8 cellular contexts compared by ENCODE assay signal in the genomic region with DNA sequence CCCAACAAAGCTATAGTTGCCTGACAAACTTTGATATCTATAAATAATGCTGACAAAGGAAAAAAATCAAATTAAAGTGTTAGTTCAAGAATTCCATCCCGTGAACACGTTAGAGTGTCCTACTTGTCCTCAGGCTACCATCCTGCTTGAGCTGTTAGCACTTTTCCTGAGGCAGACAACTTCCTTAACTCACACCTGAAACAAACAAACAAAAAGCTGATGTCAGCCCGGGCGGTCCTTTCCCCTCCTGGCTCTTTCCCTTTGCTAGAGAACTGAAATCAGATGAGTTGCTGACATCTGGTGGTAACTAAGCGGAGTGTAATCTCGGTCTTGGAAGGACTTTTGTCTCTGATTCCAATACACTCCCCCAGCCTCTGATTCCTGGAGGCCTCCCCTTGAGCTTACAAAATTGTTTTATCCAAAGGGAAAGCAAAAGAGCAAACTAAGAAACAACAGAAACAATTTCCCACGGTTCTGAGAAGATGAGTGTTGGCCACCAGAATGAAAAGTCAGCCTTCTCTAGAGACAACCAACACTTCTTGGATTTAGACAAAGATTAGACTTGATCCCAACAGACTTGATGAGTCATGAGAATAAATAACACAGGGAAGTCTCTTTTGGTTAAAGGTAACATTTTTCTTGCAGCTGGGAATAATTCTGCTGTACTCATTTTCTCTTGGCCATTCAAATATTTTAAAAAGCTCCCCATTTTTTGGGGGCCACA.
DNase-seq lines count a peak whose midpoint lies in the region; ATAC-seq, FAIRE-seq and TF ChIP-seq lines count a peak whose summit lies in the region.

No MANE protein-coding gene starts in this region.

- no peaks in the 10 kb centered on the region for H3K79me2 ChIP-seq in astrocyte (ENCODE audit: insufficient read depth, low read length)

- H3K27me3 Mint-ChIP-seq in astrocyte (ENCODE audit: low read depth, unreplicated experiment), result peaks cover 4% of the 10 kb centered on the region

- peaks cover under 1% of the 10 kb centered on the region for H3K9me3 Mint-ChIP-seq in astrocyte (ENCODE audit: unreplicated experiment)

- no peaks in the 10 kb centered on the region for H3K36me3 Mint-ChIP-seq in astrocyte (ENCODE audit: low read depth, unreplicated experiment)

- H3K4me3 Mint-ChIP-seq in astrocyte (ENCODE audit: unreplicated experiment), result no peak overlapping the region

- DNase-seq in C1 segment of cervical spinal cord (lab: John Stamatoyannopoulos, UW) (peak in 11 of 14 donors; percentile 1 to 54 (median 23)), NCI-H524 (lab: John Stamatoyannopoulos, UW) (peak; percentile 20 to 71), astrocyte (ENCODE audit: low read depth) (peak; percentile 55), hepatic stellate cell (ENCODE audit: low spot score) (peak; percentile 26), gastrocnemius medialis (peak in 1 of 2 donors; percentile 17)
- DNase-seq in activated effector memory CD4-positive, alpha-beta T cell treated with anti-CD3 and anti-CD28 coated beads, Interleukin-2, amount 50 U/mL, for 16 hours, result no peak

- H3K36me3 ChIP-seq in astrocyte (ENCODE audit: insufficient read depth, low read length), result no peaks in the 10 kb centered on the region
- no peaks in the 10 kb centered on the region for H3K36me3 ChIP-seq in gastrocnemius medialis

- peaks cover 2% of the 10 kb centered on the region for H3K27me3 ChIP-seq in astrocyte (ENCODE audit: insufficient read depth, low read length)
- H3K27me3 ChIP-seq in gastrocnemius medialis, result no peaks in the 10 kb centered on the region

- H2AFZ ChIP-seq in astrocyte (ENCODE audit: low read depth, low read length), result peak overlapping the region; percentile 48

- FAIRE-seq in astrocyte (lab: Jason Lieb, UNC), result no peak

- in situ Hi-C loops in gastrocnemius medialis (cut with MboI; ENCODE audit: low sequenced_read_pairs in 4 of 4), result loop anchor here in 2 of 4 donors (5.0 to 10.0 kb wide), 2 partner anchors 748 to 751 kb away; no protein-coding TSS in a partner anchor

- peak; percentile 65 for TF ChIP-seq CTCF in astrocyte (IDR thresholded peaks at IDR 0.05; ENCODE audit: insufficient read depth, low read depth, low read length)
- peak; percentile 46 to 69 (median 59) for TF ChIP-seq CTCF in gastrocnemius medialis (IDR thresholded peaks at IDR 0.05 in 4 of 5, conservative IDR thresholded peaks at IDR 0.05 in 1 of 5)

- H3K27ac ChIP-seq in astrocyte (ENCODE audit: low read depth, low read length) (no peak overlapping the region), gastrocnemius medialis (no peak overlapping the region)

- H3K4me1 ChIP-seq in astrocyte (ENCODE audit: insufficient read depth, low read length) (peaks cover 5% of the 10 kb centered on the region), gastrocnemius medialis (no peaks in the 10 kb centered on the region)

- H3K4me3 ChIP-seq in astrocyte (ENCODE audit: insufficient read depth, low read depth, low read length), result no peak overlapping the region
- H3K4me3 ChIP-seq in gastrocnemius medialis, result peak overlapping the region in 1 of 4 donors; percentile 27

- no peak overlapping the region for H3K9ac ChIP-seq in astrocyte (ENCODE audit: low read length)

- no peaks in the 10 kb centered on the region for H4K20me1 ChIP-seq in astrocyte (ENCODE audit: insufficient read depth, low read length)

- peaks cover 18% of the 10 kb centered on the region for H3K4me1 Mint-ChIP-seq in astrocyte (ENCODE audit: low read depth, unreplicated experiment)

- TF ChIP-seq POLR2A in gastrocnemius medialis (IDR thresholded peaks at IDR 0.05), result no peak

- H3K4me2 ChIP-seq in astrocyte (ENCODE audit: low read length), result peak overlapping the region; percentile 57

- intact Hi-C loops in gastrocnemius medialis (cut with DNase I; ENCODE audit: low total_unique reads), result loop anchor here (1.0 to 10.0 kb wide), 4 partner anchors 136 to 878 kb away; partner anchors contain the start of gene PROX1

- peak overlapping the region; percentile 26 for H3K27ac Mint-ChIP-seq in astrocyte (ENCODE audit: unreplicated experiment)

- H3K9me3 ChIP-seq in astrocyte (ENCODE audit: insufficient read depth, low read depth, low read length) (peaks cover 2% of the 10 kb centered on the region), gastrocnemius medialis (no peaks in the 10 kb centered on the region)

- ATAC-seq in GM18907 (IDR thresholded peaks at IDR 0.05; ENCODE audit: unreplicated experiment) (peak; percentile 85), HG03575 (IDR thresholded peaks at IDR 0.05; ENCODE audit: extremely low read depth, insufficient number of reproducible peaks, low FRiP score, unreplicated experiment) (peak; percentile 71), gastrocnemius medialis (peak; percentile 79 to 89)
